1 cellular context compared by ENCODE assay signal in the genomic region with DNA sequence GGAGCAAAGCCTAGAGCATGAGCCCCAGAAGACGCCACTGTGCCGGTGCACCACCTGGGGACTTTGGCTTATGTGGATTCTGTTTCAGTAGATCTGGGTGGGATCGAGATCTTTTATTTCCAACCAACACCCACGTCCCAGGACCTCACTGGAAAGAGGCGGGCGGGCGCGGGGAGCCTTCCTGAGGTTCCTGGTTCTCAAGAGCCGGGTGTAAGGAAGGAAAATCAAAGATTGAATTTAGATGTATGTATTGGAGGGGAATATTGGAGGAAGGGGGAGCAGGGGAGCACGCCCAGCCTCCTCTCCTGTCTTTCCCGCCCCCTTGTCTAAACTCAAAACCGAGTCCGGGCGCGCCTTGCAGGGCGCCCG.
TF ChIP-seq lines count a peak whose summit lies in the region.

No MANE protein-coding gene starts in this region.

TF ChIP-seq in endothelial cell of umbilical vein, 7 proteins besides CTCF, POLR2A, EP300 and RAD21:
- peak; percentile 10 for TF ChIP-seq EZH2 (IDR thresholded peaks at IDR 0.05; ENCODE audit: borderline replicate concordance, low read depth, low read length, severe bottlenecking)
- TF ChIP-seq MYC (IDR thresholded peaks at IDR 0.05; ENCODE audit: low read depth, low read length) = no peak
